Comparison of ENCODE assay signal across 8 cellular contexts in the genomic region with DNA sequence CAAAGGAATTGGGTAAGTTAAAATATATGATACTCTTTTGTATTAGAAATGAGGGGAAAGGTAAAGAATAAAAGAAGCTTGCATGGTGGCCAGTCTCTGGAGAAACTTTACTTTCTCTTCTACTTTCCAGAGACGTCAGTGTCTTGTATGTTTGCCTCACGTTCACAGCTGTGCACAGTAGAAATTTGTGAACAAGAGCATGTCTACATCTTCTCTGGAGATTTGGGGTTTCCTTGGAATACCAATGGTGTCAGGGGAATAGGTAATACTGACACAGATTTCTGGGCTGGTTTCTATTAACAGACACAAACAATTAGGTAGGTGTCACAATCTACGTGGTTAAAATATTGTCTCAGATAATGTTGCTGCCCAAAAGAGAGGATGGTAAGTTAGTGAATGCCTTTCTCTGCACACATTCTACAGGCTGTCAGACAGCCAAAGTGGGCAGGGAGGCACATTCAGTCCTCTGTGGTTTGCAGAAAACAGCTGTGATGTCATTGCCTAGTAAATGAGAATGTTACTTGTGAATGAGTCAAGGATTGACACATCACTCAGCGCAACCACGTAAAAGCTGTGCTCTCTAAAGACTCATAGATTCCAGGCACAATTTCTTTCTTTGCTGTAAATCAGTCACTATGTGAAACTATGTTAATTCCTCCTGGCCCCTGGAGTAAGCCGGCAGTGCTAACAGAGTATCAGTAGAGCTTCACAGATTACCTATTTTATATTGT.
DNase-seq lines count a peak whose midpoint lies in the region; ATAC-seq and TF ChIP-seq lines count a peak whose summit lies in the region.

No MANE protein-coding gene starts in this region.

- H3K27ac ChIP-seq in foreskin keratinocyte, result peak overlapping the region; percentile 99

- H3K4me3 ChIP-seq in HFF-Myc (replicated peaks; ENCODE audit: low read depth, low read length), result no peak overlapping the region

- H3K4me1 ChIP-seq in foreskin keratinocyte, result peaks cover 25% of the 10 kb centered on the region

- DNase-seq in HFF-Myc (ENCODE audit: extremely low read depth, low read depth) (peak; percentile 19), foreskin keratinocyte (peak; percentile 94 to 98), SK-N-DZ (ENCODE audit: low spot score) (no peak)
- DNase-seq in activated CD4-positive, alpha-beta T cell treated with anti-CD3 and anti-CD28 coated beads, Interleukin-2, amount 50 U/mL, for 4 hours, result peak; percentile 12 to 32
- DNase-seq in stimulated activated CD4-positive, alpha-beta T cell treated with anti-CD3 and anti-CD28 coated beads, Interleukin-4, amount 100 ng/mL, for 1 hour, result peak; percentile 37

- no peaks in the 10 kb centered on the region for H3K27me3 ChIP-seq in foreskin keratinocyte

- peak; percentile 86 for ATAC-seq in foreskin keratinocyte
- no peak for ATAC-seq in HG03469 (IDR thresholded peaks at IDR 0.05; ENCODE audit: unreplicated experiment)
- ATAC-seq in GM18520 (IDR thresholded peaks at IDR 0.05; ENCODE audit: unreplicated experiment), result no peak
- ATAC-seq in GM18502 (IDR thresholded peaks at IDR 0.05; ENCODE audit: poor library complexity, unreplicated experiment), result no peak

- TF ChIP-seq CTCF in HFF-Myc (IDR thresholded peaks at IDR 0.05; ENCODE audit: low read depth, low read length, missing control alignments) (no peak), foreskin keratinocyte (conservative IDR thresholded peaks at IDR 0.05) (no peak)
